Comparison of ENCODE assay signal across 22 cellular contexts in the genomic region with DNA sequence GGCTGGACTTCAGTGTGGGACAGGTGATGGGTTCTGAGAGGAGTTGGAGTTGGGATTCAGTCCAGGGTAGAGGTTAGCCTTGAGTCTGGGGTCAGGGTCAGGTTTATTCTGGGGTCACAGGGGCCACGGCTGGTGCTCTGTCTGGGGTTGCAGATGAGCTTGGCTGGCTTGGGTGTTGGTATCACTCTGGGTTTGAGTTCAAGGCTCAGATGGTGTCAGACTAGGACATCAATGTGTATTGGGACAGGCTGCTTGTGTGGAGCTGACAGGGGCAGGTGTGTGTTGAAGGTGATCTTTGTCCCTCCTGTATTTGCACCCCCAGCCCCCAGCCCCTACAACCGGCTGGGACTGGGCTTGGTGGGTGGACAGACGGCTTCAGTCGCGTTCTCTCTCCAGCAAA. TPM values are rescaled to one million over a fixed set of nuclear protein-coding genes. Genes with fewer than 3 reads are reported as not detected.
A peak's percentile ranks its signal among the peaks of the same experiment; 100 is the strongest.
DNase-seq lines count a peak whose midpoint lies in the region; ATAC-seq lines count a peak whose summit lies in the region.
"Had no signal": no experiment of that assay in that cellular context is flagged by ENCODE, and none has a peak within 500 bp of the region (broad histone marks: within the 10 kb centered on the region; RNA-seq: fewer than 3 reads in every experiment).

No MANE protein-coding gene starts in this region.

- H2BK120ac ChIP-seq in neuronal stem cell (ENCODE audit: low read depth, low read length): no peak overlapping the region

- H3K23ac ChIP-seq in neuronal stem cell (ENCODE audit: low read depth, low read length, poor library complexity): no peak overlapping the region

- no peak overlapping the region for H3K9ac ChIP-seq in neuronal stem cell (ENCODE audit: low read depth, low read length, poor library complexity)
- H3K9ac ChIP-seq: SK-N-SH had no signal

- H3K4me3 Mint-ChIP-seq in activated T-cell treated with anti-CD3 and anti-CD28 coated beads, Interleukin-2, amount 50 U/mL, for 24 hours: no peak overlapping the region
- no peak overlapping the region for H3K4me3 Mint-ChIP-seq in activated T-cell treated with anti-CD3 and anti-CD28 coated beads, Interleukin-2, amount 50 U/mL, for 72 hours
- peak overlapping the region in 2 of 10 donors; percentile 2 to 37 for H3K4me3 Mint-ChIP-seq in naive thymus-derived CD4-positive, alpha-beta T cell

- CTCF ChIA-PET in naive thymus-derived CD4-positive, alpha-beta T cell (lab: Charles Lee): interaction anchor here (1.0 kb wide), 1 partner anchor 99 kb away, joined by 3 read pairs; no protein-coding TSS in a partner anchor

- no peak overlapping the region for H3K4me3 ChIP-seq in neuronal stem cell (ENCODE audit: low read length in 2 of 2)
- no peak overlapping the region for H3K4me3 ChIP-seq in naive thymus-derived CD4-positive, alpha-beta T cell (ENCODE audit: low read length)

- H3K9me3 Mint-ChIP-seq in activated T-cell treated with anti-CD3 and anti-CD28 coated beads, Interleukin-2, amount 50 U/mL, for 24 hours: no peaks in the 10 kb centered on the region
- no peaks in the 10 kb centered on the region for H3K9me3 Mint-ChIP-seq in activated T-cell treated with anti-CD3 and anti-CD28 coated beads, Interleukin-2, amount 50 U/mL, for 72 hours
- H3K9me3 Mint-ChIP-seq in naive thymus-derived CD4-positive, alpha-beta T cell: no peaks in the 10 kb centered on the region

- no peak overlapping the region for H4K8ac ChIP-seq in neuronal stem cell (ENCODE audit: low read depth, low read length)

- no peak overlapping the region for H2BK15ac ChIP-seq in neuronal stem cell (ENCODE audit: low read length)

- intact Hi-C loops in naive thymus-derived CD4-positive, alpha-beta T cell (cut with micrococcal nuclease): no loop called here

- H3K4me2 ChIP-seq in neuronal stem cell (ENCODE audit: insufficient read depth, low read length, poor library complexity, severe bottlenecking): no peak overlapping the region
- H3K4me2 ChIP-seq: SK-N-SH had no signal

- H3K18ac ChIP-seq in neuronal stem cell (ENCODE audit: low read length): no peak overlapping the region

- H2BK5ac ChIP-seq in neuronal stem cell (ENCODE audit: low read length): no peak overlapping the region

- no peaks in the 10 kb centered on the region for H3K79me1 ChIP-seq in neuronal stem cell (ENCODE audit: low read depth, low read length)

- peaks cover 10% of the 10 kb centered on the region for H3K4me1 Mint-ChIP-seq in activated T-cell treated with anti-CD3 and anti-CD28 coated beads, Interleukin-2, amount 50 U/mL, for 24 hours (ENCODE audit: low read depth)
- H3K4me1 Mint-ChIP-seq in activated T-cell treated with anti-CD3 and anti-CD28 coated beads, Interleukin-2, amount 50 U/mL, for 72 hours (ENCODE audit: low read depth): peaks cover 13% of the 10 kb centered on the region
- H3K4me1 Mint-ChIP-seq in naive thymus-derived CD4-positive, alpha-beta T cell: peaks cover 0 to 7% (median 0%) of the 10 kb centered on the region in 7 donors

- H3K4ac ChIP-seq in neuronal stem cell (ENCODE audit: low read length): no peak overlapping the region

- H3K27me3 ChIP-seq in neuronal stem cell (ENCODE audit: control insufficient read depth in 3 of 3, insufficient read depth in 3 of 3, low read depth in 1 of 3, low read length in 3 of 3): peaks cover 0 to 15% (median 0%) of the 10 kb centered on the region in 3 experiments
- no peaks in the 10 kb centered on the region for H3K27me3 ChIP-seq in naive thymus-derived CD4-positive, alpha-beta T cell (ENCODE audit: control insufficient read depth in 2 of 2, insufficient read depth in 2 of 2, low read length in 2 of 2)

- H2BK12ac ChIP-seq in neuronal stem cell (ENCODE audit: low read length): peak overlapping the region; percentile 14

- peaks cover 33% of the 10 kb centered on the region for H3K27me3 Mint-ChIP-seq in activated T-cell treated with anti-CD3 and anti-CD28 coated beads, Interleukin-2, amount 50 U/mL, for 24 hours
- peaks cover 23% of the 10 kb centered on the region for H3K27me3 Mint-ChIP-seq in activated T-cell treated with anti-CD3 and anti-CD28 coated beads, Interleukin-2, amount 50 U/mL, for 72 hours (ENCODE audit: low read depth)
- peaks cover 13 to 45% (median 24%) of the 10 kb centered on the region in 5 donors for H3K27me3 Mint-ChIP-seq in naive thymus-derived CD4-positive, alpha-beta T cell

- H3K36me3 ChIP-seq in neuronal stem cell (replicated peaks in 1 of 2; ENCODE audit: control insufficient read depth in 2 of 2, insufficient read depth in 2 of 2, low read length in 2 of 2): no peaks in the 10 kb centered on the region
- no peaks in the 10 kb centered on the region for H3K36me3 ChIP-seq in naive thymus-derived CD4-positive, alpha-beta T cell (ENCODE audit: control insufficient read depth in 2 of 3, insufficient read depth in 3 of 3, low read length in 3 of 3)

- POLR2A ChIA-PET in naive thymus-derived CD4-positive, alpha-beta T cell (lab: Charles Lee): no interaction called here

- H3K9me3 ChIP-seq in neuronal stem cell (replicated peaks in 1 of 2; ENCODE audit: control insufficient read depth in 2 of 2, insufficient read depth in 1 of 2, low read depth in 1 of 2, low read length in 2 of 2): peaks cover 0 to 1% of the 10 kb centered on the region in 2 donors
- H3K9me3 ChIP-seq in naive thymus-derived CD4-positive, alpha-beta T cell (ENCODE audit: control insufficient read depth in 2 of 3, low read length in 3 of 3): no peaks in the 10 kb centered on the region
- H3K9me3 ChIP-seq: SK-N-SH had no signal

- no peak overlapping the region for H4K91ac ChIP-seq in neuronal stem cell (ENCODE audit: low read depth, low read length, poor library complexity)

- H2AK5ac ChIP-seq in neuronal stem cell (ENCODE audit: low read depth, low read length): peak overlapping the region; percentile 5

- no peaks in the 10 kb centered on the region for H3K36me3 Mint-ChIP-seq in activated T-cell treated with anti-CD3 and anti-CD28 coated beads, Interleukin-2, amount 50 U/mL, for 24 hours (ENCODE audit: low read depth)
- no peaks in the 10 kb centered on the region for H3K36me3 Mint-ChIP-seq in activated T-cell treated with anti-CD3 and anti-CD28 coated beads, Interleukin-2, amount 50 U/mL, for 72 hours (ENCODE audit: insufficient read depth in 2 of 2)
- no peaks in the 10 kb centered on the region for H3K36me3 Mint-ChIP-seq in naive thymus-derived CD4-positive, alpha-beta T cell

- DNase-seq in activated T-cell treated with anti-CD3 and anti-CD28 coated beads, Interleukin-2, amount 50 U/mL, for 24 hours: no peak
- DNase-seq in activated T-cell treated with anti-CD3 and anti-CD28 coated beads, Interleukin-2, amount 50 U/mL, for 72 hours: no peak
- peak; percentile 9 for DNase-seq in epidermal melanocyte (ENCODE audit: insufficient read length, low spot score)
- DNase-seq in neuronal stem cell (ENCODE audit: low spot score): no peak
- DNase-seq in NAMALWA (ENCODE audit: low spot score): no peak
- no peak for DNase-seq in KBM-7
- DNase-seq in naive thymus-derived CD4-positive, alpha-beta T cell: no peak
- DNase-seq: AML-193, DMS79, KG1, NCI-H1417, NCI-H187, NCI-H2107, NCI-H226, NCI-H524, NCI-H82, SHP77 treated with DMSO at 0.1 percent for 48 hours had no signal

- in situ Hi-C loops in KBM-7 (cut with MboI; ENCODE audit: low pct_unique_long_range_greater_than_20kb, low sequenced_read_pairs): no loop called here

- WGBS in neuronal stem cell (ENCODE audit: extremely low coverage in 2 of 2, insufficient read length in 2 of 2, insufficient replicate concordance in 1 of 2), 2 donors: no CpG with 5 or more reads among the region's 5 CpGs

- no peak overlapping the region for H3K14ac ChIP-seq in neuronal stem cell (ENCODE audit: low read length)

- H3K27ac ChIP-seq in neuronal stem cell (replicated peaks; ENCODE audit: low read length): no peak overlapping the region
- H3K27ac ChIP-seq in naive thymus-derived CD4-positive, alpha-beta T cell (ENCODE audit: low read depth, low read length): no peak overlapping the region
- H3K27ac ChIP-seq: C4-2B had no signal

- H3K27ac Mint-ChIP-seq in activated T-cell treated with anti-CD3 and anti-CD28 coated beads, Interleukin-2, amount 50 U/mL, for 24 hours: peak overlapping the region; percentile 35
- no peak overlapping the region for H3K27ac Mint-ChIP-seq in activated T-cell treated with anti-CD3 and anti-CD28 coated beads, Interleukin-2, amount 50 U/mL, for 72 hours
- H3K27ac Mint-ChIP-seq in naive thymus-derived CD4-positive, alpha-beta T cell: no peak overlapping the region

- H2AFZ ChIP-seq in neuronal stem cell (ENCODE audit: low read length): no peak overlapping the region

- H3K4me1 ChIP-seq in neuronal stem cell (ENCODE audit: control insufficient read depth in 2 of 2, insufficient read depth in 1 of 2, low read depth in 1 of 2, low read length in 2 of 2): peaks cover 3 to 13% of the 10 kb centered on the region in 2 donors
- no peaks in the 10 kb centered on the region for H3K4me1 ChIP-seq in naive thymus-derived CD4-positive, alpha-beta T cell (ENCODE audit: control insufficient read depth in 2 of 2, insufficient read depth in 2 of 2, low read length in 2 of 2)

- no peak for ATAC-seq in activated T-cell treated with anti-CD3 and anti-CD28 coated beads, Interleukin-2, amount 50 U/mL, for 72 hours (replicated peaks in 1 of 2)
- no peak for ATAC-seq in GM18870 (IDR thresholded peaks at IDR 0.05; ENCODE audit: unreplicated experiment)
- ATAC-seq in naive thymus-derived CD4-positive, alpha-beta T cell: no peak

RNA-seq across cellular contexts. Expression of gene TMEM270, which starts 26.8 kb away (rescaled TPM):
- not detected for total RNA-seq in activated T-cell treated with anti-CD3 and anti-CD28 coated beads, Interleukin-2, amount 50 U/mL, for 72 hours
- not detected for polyA plus RNA-seq in neuronal stem cell (2013, experiment 1 of 2)
- polyA plus RNA-seq in neuronal stem cell (2013, experiment 2 of 2): 0.04 TPM
- not detected for total RNA-seq in naive thymus-derived CD4-positive, alpha-beta T cell
- polyA plus RNA-seq in naive thymus-derived CD4-positive, alpha-beta T cell: not detected
- total RNA-seq: H4, RPMI7951 had no signal

RNA-seq across cellular contexts. Expression of gene METTL27, which starts 45.4 kb away (rescaled TPM):
- total RNA-seq in activated T-cell treated with anti-CD3 and anti-CD28 coated beads, Interleukin-2, amount 50 U/mL, for 72 hours: 1 to 10 TPM in 1 of 2 donors, not detected in 1; 1.8 TPM
- polyA plus RNA-seq in neuronal stem cell (2013, experiment 1 of 2): 2.8 TPM
- polyA plus RNA-seq in neuronal stem cell (2013, experiment 2 of 2): 3.3 TPM
- 1 to 10 TPM; 1.8 to 7.4 (median 3.3) TPM for total RNA-seq in naive thymus-derived CD4-positive, alpha-beta T cell
- polyA plus RNA-seq in naive thymus-derived CD4-positive, alpha-beta T cell: 1 to 10 TPM; 1.5 to 2.0 TPM

RNA-seq across cellular contexts. Expression of gene CLDN4, which starts 57.0 kb away (rescaled TPM):
- total RNA-seq in activated T-cell treated with anti-CD3 and anti-CD28 coated beads, Interleukin-2, amount 50 U/mL, for 72 hours: under 1 TPM; 0.34 to 0.53 TPM
- 4.1 TPM for polyA plus RNA-seq in neuronal stem cell (2013, experiment 1 of 2)
- 4.0 TPM for polyA plus RNA-seq in neuronal stem cell (2013, experiment 2 of 2)
- total RNA-seq in naive thymus-derived CD4-positive, alpha-beta T cell: under 1 TPM in 1 of 5 experiments, not detected in 4; 0.24 TPM
- polyA plus RNA-seq in naive thymus-derived CD4-positive, alpha-beta T cell: under 1 TPM; 0.14 to 0.16 TPM
